ENCODE assay signal across 31 cellular contexts in the genomic region with DNA sequence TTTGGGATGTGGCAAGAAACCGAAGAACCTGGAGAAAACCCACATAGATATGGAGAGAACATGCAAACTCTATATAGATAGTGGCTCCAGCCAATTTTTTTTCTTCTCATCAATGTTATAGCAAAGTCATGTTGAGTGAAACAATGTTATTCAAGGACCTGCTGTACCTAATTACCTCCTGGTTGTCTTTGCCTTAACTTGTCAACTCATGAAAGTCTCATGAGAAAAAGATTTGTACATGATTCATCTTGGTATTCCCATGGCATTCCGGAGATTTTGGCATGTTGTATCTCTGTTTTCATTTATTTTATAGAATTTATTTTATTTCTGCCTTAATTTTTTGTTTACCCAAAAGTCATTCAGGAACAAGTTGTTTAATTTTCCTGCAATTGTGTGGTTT.
"Had no signal": no experiment of that assay in that cellular context is flagged by ENCODE, and none has a peak within 500 bp of the region (broad histone marks: within the 10 kb centered on the region; RNA-seq: fewer than 3 reads in every experiment).

No MANE protein-coding gene starts in this region.

- H3K4me3 Mint-ChIP-seq: activated CD8-positive, alpha-beta memory T cell treated with anti-CD3 and anti-CD28 coated beads, Interleukin-2, amount 10 ng/mL, durations not matched to agents 7 days and 5 days; activated CD8-positive, alpha-beta T cell treated with anti-CD3 and anti-CD28 coated beads for 36 hours; activated naive CD4-positive, alpha-beta T cell treated with anti-CD3 and anti-CD28 coated beads for 36 hours; activated naive CD4-positive, alpha-beta T cell treated with anti-CD3 and anti-CD28 coated beads, Interleukin-2, amount 50 U/mL, for 24 hours; activated naive CD8-positive, alpha-beta T cell treated with anti-CD3 and anti-CD28 coated beads for 36 hours; activated naive CD8-positive, alpha-beta T cell treated with anti-CD3 and anti-CD28 coated beads, Interleukin-2, amount 50 U/mL, for 24 hours; activated T-helper 1 cell treated with anti-CD3 and anti-CD28 coated beads, Interleukin-12 subunit alpha, Interleukin-12 subunit beta, Interleukin-2, Interleukin-4 antibody, amounts not matched to agents 30 ng/mL and 10 ng/mL and 1 ng/mL, durations not matched to agents 14 hours and 24 hours and 36 hours; T-helper 17 cell; T-helper 2 cell treated with Interferon-gamma antibody and Interleukin-4, amounts not matched to agents 5 μg/mL and 100 μg/mL, for 36 hours had no signal

- H3K27me3 ChIP-seq: adrenal gland, body of pancreas, cardiac muscle cell, colonic mucosa had no signal

- H3K4me1 Mint-ChIP-seq: activated CD8-positive, alpha-beta memory T cell treated with anti-CD3 and anti-CD28 coated beads, Interleukin-2, amount 10 ng/mL, durations not matched to agents 7 days and 5 days; activated naive CD4-positive, alpha-beta T cell treated with anti-CD3 and anti-CD28 coated beads, Interleukin-2, amount 50 U/mL, for 24 hours; activated naive CD8-positive, alpha-beta T cell treated with anti-CD3 and anti-CD28 coated beads for 36 hours; activated naive CD8-positive, alpha-beta T cell treated with anti-CD3 and anti-CD28 coated beads, Interleukin-2, amount 50 U/mL, for 24 hours; T-helper 17 cell had no signal

- H3K4me3 ChIP-seq: adrenal gland, body of pancreas, cardiac muscle cell, colonic mucosa had no signal

- H3K36me3 ChIP-seq: adrenal gland, cardiac muscle cell, colonic mucosa had no signal

- H3K4me1 ChIP-seq: adrenal gland, body of pancreas, colonic mucosa had no signal

- H3K36me3 Mint-ChIP-seq: activated CD8-positive, alpha-beta memory T cell treated with anti-CD3 and anti-CD28 coated beads, Interleukin-2, amount 10 ng/mL, durations not matched to agents 7 days and 5 days; activated naive CD4-positive, alpha-beta T cell treated with anti-CD3 and anti-CD28 coated beads, Interleukin-2, amount 50 U/mL, for 24 hours; activated naive CD8-positive, alpha-beta T cell treated with anti-CD3 and anti-CD28 coated beads for 36 hours had no signal

- ATAC-seq: activated CD8-positive, alpha-beta memory T cell treated with anti-CD3 and anti-CD28 coated beads, Interleukin-2, amount 10 ng/mL, durations not matched to agents 7 days and 5 days; activated CD8-positive, alpha-beta T cell treated with anti-CD3 and anti-CD28 coated beads for 36 hours; activated naive CD8-positive, alpha-beta T cell treated with anti-CD3 and anti-CD28 coated beads, Interleukin-2, amount 50 U/mL, for 24 hours; body of pancreas; esophagus mucosa; T-helper 17 cell had no signal

- H3K27ac Mint-ChIP-seq: activated CD8-positive, alpha-beta memory T cell treated with anti-CD3 and anti-CD28 coated beads, Interleukin-2, amount 10 ng/mL, durations not matched to agents 7 days and 5 days; activated CD8-positive, alpha-beta T cell treated with anti-CD3 and anti-CD28 coated beads for 36 hours; activated naive CD4-positive, alpha-beta T cell treated with anti-CD3 and anti-CD28 coated beads for 36 hours; activated naive CD4-positive, alpha-beta T cell treated with anti-CD3 and anti-CD28 coated beads, Interleukin-2, amount 50 U/mL, for 24 hours; activated naive CD8-positive, alpha-beta T cell treated with anti-CD3 and anti-CD28 coated beads for 36 hours; activated naive CD8-positive, alpha-beta T cell treated with anti-CD3 and anti-CD28 coated beads, Interleukin-2, amount 50 U/mL, for 24 hours; activated T-helper 1 cell treated with anti-CD3 and anti-CD28 coated beads, Interleukin-12 subunit alpha, Interleukin-12 subunit beta, Interleukin-2, Interleukin-4 antibody, amounts not matched to agents 30 ng/mL and 10 ng/mL and 1 ng/mL, durations not matched to agents 14 hours and 24 hours and 36 hours; activated T-helper 2 cell treated with anti-CD3 and anti-CD28 coated beads, Interferon-gamma antibody, Interleukin-2, Interleukin-4, amounts not matched to agents 10 μg/mL and 5 μg/mL and 100 μg/mL, durations not matched to agents 14 hours and 24 hours and 36 hours; T-helper 17 cell; T-helper 2 cell treated with Interferon-gamma antibody and Interleukin-4, amounts not matched to agents 5 μg/mL and 100 μg/mL, for 36 hours had no signal

- H3K27ac ChIP-seq: adrenal gland, body of pancreas, cardiac muscle cell, colonic mucosa had no signal

- H3K9me3 ChIP-seq: adrenal gland, colonic mucosa had no signal

- H3K27me3 Mint-ChIP-seq: activated CD8-positive, alpha-beta memory T cell treated with anti-CD3 and anti-CD28 coated beads, Interleukin-2, amount 10 ng/mL, durations not matched to agents 7 days and 5 days; activated CD8-positive, alpha-beta T cell treated with anti-CD3 and anti-CD28 coated beads for 36 hours; activated naive CD8-positive, alpha-beta T cell treated with anti-CD3 and anti-CD28 coated beads, Interleukin-2, amount 50 U/mL, for 24 hours; T-helper 17 cell had no signal

- DNase-seq: activated CD4-positive, alpha-beta T cell treated with anti-CD3 and anti-CD28 coated beads for 1 hour; activated CD4-positive, alpha-beta T cell treated with anti-CD3 and anti-CD28 coated beads for 4 hours; activated CD4-positive, alpha-beta T cell treated with anti-CD3 and anti-CD28 coated beads, Interleukin-2, amount 50 U/mL, for 1 hour; activated CD4-positive, alpha-beta T cell treated with anti-CD3 and anti-CD28 coated beads, Interleukin-2, amount 50 U/mL, for 48 hours; activated CD8-positive, alpha-beta memory T cell treated with anti-CD3 and anti-CD28 coated beads, Interleukin-2, amount 10 ng/mL, durations not matched to agents 7 days and 5 days; activated CD8-positive, alpha-beta memory T cell treated with anti-CD3 and anti-CD28 coated beads, Interleukin-2, amount 50 U/mL, for 4 hours; activated CD8-positive, alpha-beta T cell treated with anti-CD3 and anti-CD28 coated beads for 36 hours; activated effector memory CD4-positive, alpha-beta T cell treated with anti-CD3 and anti-CD28 coated beads, Interleukin-2, amount 50 U/mL, for 16 hours; activated naive CD4-positive, alpha-beta T cell treated with anti-CD3 and anti-CD28 coated beads for 36 hours; activated naive CD8-positive, alpha-beta T cell treated with anti-CD3 and anti-CD28 coated beads for 36 hours; activated naive CD8-positive, alpha-beta T cell treated with anti-CD3 and anti-CD28 coated beads, Interleukin-2, amount 50 U/mL, for 24 hours; activated T-cell treated with anti-CD3 and anti-CD28 coated beads, Interleukin-2, amount 50 U/mL, for 1 hour; activated T-cell treated with anti-CD3 and anti-CD28 coated beads, Interleukin-2, amount 50 U/mL, for 48 hours; adrenal gland; amygdala; aorta; body of pancreas; central memory CD4-positive, alpha-beta T cell; cerebellar nuclear complex; colonic mucosa; effector CD8-positive, alpha-beta T cell; head of caudate nucleus; T-helper 1 cell; T-helper 17 cell; T1000 had no signal
